ENCODE assay signal across 8 cellular contexts in genomic region chr19:3573162-3573857, GRCh38. TPM values are rescaled to one million over a fixed set of nuclear protein-coding genes. Genes with fewer than 3 reads are reported as not detected.
A peak's percentile ranks its signal among the peaks of the same experiment; 100 is the strongest.
DNase-seq lines count a peak whose midpoint lies in the region; ATAC-seq, FAIRE-seq and TF ChIP-seq lines count a peak whose summit lies in the region.

No MANE protein-coding gene starts in this region.

- peaks cover 9% of the 10 kb centered on the region for H3K36me3 Mint-ChIP-seq in activated T-cell treated with anti-CD3 and anti-CD28 coated beads, Interleukin-2, amount 50 U/mL, for 4 hours (ENCODE audit: insufficient read depth)

- TF ChIP-seq CTCF in IMR-90 (conservative IDR thresholded peaks at IDR 0.05; ENCODE audit: low read depth, low read length) = no peak
- no peak for TF ChIP-seq CTCF in GM12878 (IDR thresholded peaks at IDR 0.05 in 2 of 3, conservative IDR thresholded peaks at IDR 0.05 in 1 of 3; ENCODE audit: control insufficient read depth in 2 of 3, extremely low read depth in 1 of 3, insufficient read depth in 1 of 3, low read depth in 3 of 3, low read length in 3 of 3)
- TF ChIP-seq CTCF in liver (IDR thresholded peaks at IDR 0.05; ENCODE audit: low read depth, low read length, missing input control) = no peak
- no peak for TF ChIP-seq CTCF in thyroid gland (IDR thresholded peaks at IDR 0.05)

- peak overlapping the region; percentile 88 for H2AFZ ChIP-seq in IMR-90 (replicated peaks; ENCODE audit: low read length, poor library complexity)
- H2AFZ ChIP-seq in GM12878 (ENCODE audit: control insufficient read depth, low read depth, low read length) = peak overlapping the region; percentile 58

- H3K9me1 ChIP-seq in IMR-90 (ENCODE audit: insufficient read depth, low read length) = peaks cover 4% of the 10 kb centered on the region

- H3K56ac ChIP-seq in IMR-90 (ENCODE audit: extremely low read depth, insufficient read depth, low read length) = peak overlapping the region; percentile 6; the same call in 1 of the 2 replicates

- no peaks in the 10 kb centered on the region for H3K9me3 Mint-ChIP-seq in activated T-cell treated with anti-CD3 and anti-CD28 coated beads, Interleukin-2, amount 50 U/mL, for 4 hours

- RAD21 ChIA-PET in GM12878 (lab: Charles Lee; ENCODE audit: unreplicated experiment) = no interaction called here

- peak overlapping the region; percentile 96 for H2AK9ac ChIP-seq in IMR-90 (replicated peaks; ENCODE audit: low read depth, low read length, poor library complexity)

- CTCF ChIA-PET in IMR-90 (lab: Yijun Ruan, JAX) (interaction anchor here (0.6 kb wide), 1 partner anchor 691 kb away, joined by 6 read pairs; no protein-coding TSS in a partner anchor), GM12878 (lab: Yijun Ruan, JAX) (interaction anchor here (0.9 kb wide), 1 partner anchor 26 kb away, joined by 3 read pairs; no protein-coding TSS in a partner anchor)

- no peak for DNase-seq in activated T-cell treated with anti-CD3 and anti-CD28 coated beads, Interleukin-2, amount 50 U/mL, for 4 hours
- DNase-seq in activated T-cell treated with anti-CD3 and anti-CD28 coated beads, Interleukin-2, amount 50 U/mL, for 1 hour = no peak
- no peak for DNase-seq in IMR-90
- no peak for DNase-seq in GM12878 (ENCODE audit: low read depth, low spot score)
- DNase-seq in thyroid gland = peak in 1 of 2 donors; percentile 27
- DNase-seq in NCI-H2171 treated with DMSO at 0.1 percent for 48 hours (lab: John Stamatoyannopoulos, UW) = no peak
- DNase-seq in iPS-NIHi11 (ENCODE audit: low spot score) = no peak

- peak; percentile 6 to 7 for ATAC-seq in activated T-cell treated with anti-CD3 and anti-CD28 coated beads, Interleukin-2, amount 50 U/mL, for 4 hours
- ATAC-seq in IMR-90 (ENCODE audit: low read depth) = peak; percentile 21
- ATAC-seq in GM12878 = peak; percentile 49

- H4K5ac ChIP-seq in IMR-90 (ENCODE audit: low read depth, low read length) = no peak overlapping the region

- H3K27ac ChIP-seq in IMR-90 (ENCODE audit: insufficient read depth, low read length) (peak overlapping the region; percentile 24; the same call in 1 of the 2 replicates), GM12878 (ENCODE audit: control insufficient read depth, insufficient read depth) (peak overlapping the region; percentile 69), liver (ENCODE audit: low read depth in 1 of 2, low read length in 2 of 2) (peak overlapping the region; percentile 28 to 35), thyroid gland (peak overlapping the region in 2 of 3 donors; percentile 53 to 63)

- H3K4me3 ChIP-seq in IMR-90 (ENCODE audit: insufficient read depth, low read depth, low read length) (peak overlapping the region; percentile 87), GM12878 (peak overlapping the region; percentile 99), liver (ENCODE audit: low read depth in 1 of 3, low read length in 3 of 3) (peak overlapping the region; percentile 66 to 94 (median 80)), thyroid gland (replicated peaks in 1 of 3) (peak overlapping the region; percentile 83 to 95 (median 85))

- no peaks in the 10 kb centered on the region for H3K27me3 ChIP-seq in IMR-90 (ENCODE audit: control insufficient read depth, insufficient read depth, low read length)
- no peaks in the 10 kb centered on the region for H3K27me3 ChIP-seq in GM12878 (replicated peaks in 1 of 2; ENCODE audit: control insufficient read depth in 2 of 2, insufficient read depth in 2 of 2, low read length in 1 of 2)
- H3K27me3 ChIP-seq in liver (ENCODE audit: control insufficient read depth in 4 of 4, insufficient read depth in 4 of 4, low read length in 3 of 4) = no peaks in the 10 kb centered on the region
- H3K27me3 ChIP-seq in thyroid gland = no peaks in the 10 kb centered on the region

- TF ChIP-seq RAD21 in IMR-90 (IDR thresholded peaks at IDR 0.05; ENCODE audit: low read length) (no peak), GM12878 (IDR thresholded peaks at IDR 0.05; ENCODE audit: insufficient read depth, low read depth, low read length) (no peak), liver (IDR thresholded peaks at IDR 0.05) (no peak)

- no peaks in the 10 kb centered on the region for H3K27me3 Mint-ChIP-seq in activated T-cell treated with anti-CD3 and anti-CD28 coated beads, Interleukin-2, amount 50 U/mL, for 4 hours (ENCODE audit: low read depth)

- POLR2A ChIA-PET in IMR-90 (lab: Charles Lee; ENCODE audit: unreplicated experiment) (interaction anchor here (0.9 kb wide), 1 partner anchor 898 kb away, joined by 3 read pairs; no protein-coding TSS in a partner anchor), GM12878 (lab: Charles Lee) (interaction anchor here (0.6 to 1.5 kb wide), 3 partner anchors 16 to 20 kb away, joined by 3 to 6 read pairs (median 3); partner anchors contain the start of gene MFSD12)

- H3K4me1 ChIP-seq in IMR-90 (ENCODE audit: control insufficient read depth, insufficient read depth, low read length) = no peaks in the 10 kb centered on the region
- H3K4me1 ChIP-seq in GM12878 (ENCODE audit: control insufficient read depth, insufficient read depth, low read length) = peaks cover 3% of the 10 kb centered on the region
- H3K4me1 ChIP-seq in liver (ENCODE audit: control insufficient read depth in 4 of 4, insufficient read depth in 4 of 4, low read length in 3 of 4) = peaks cover 3 to 13% (median 9%) of the 10 kb centered on the region in 4 donors
- H3K4me1 ChIP-seq in thyroid gland = peaks cover 19 to 20% of the 10 kb centered on the region in 2 donors

- no TSS peak for BruUV-seq in IMR-90 (replicated peaks; lab: Mats Ljungman, UMichigan)
- BruUV-seq in GM12878 (replicated peaks; lab: Mats Ljungman, UMichigan) = TSS peak; percentile 69

- peak overlapping the region; percentile 64 for H3K9ac ChIP-seq in IMR-90 (ENCODE audit: low read depth, low read length)
- H3K9ac ChIP-seq in GM12878 (ENCODE audit: control insufficient read depth, insufficient read depth, low read length) = peak overlapping the region; percentile 80
- peak overlapping the region; percentile 2 to 71 for H3K9ac ChIP-seq in liver (ENCODE audit: low read depth in 1 of 2, low read length in 2 of 2)

- H3K36me3 ChIP-seq in IMR-90 (ENCODE audit: control insufficient read depth, insufficient read depth, low read length) = peaks cover 15% of the 10 kb centered on the region; the same call in 1 of the 2 replicates
- H3K36me3 ChIP-seq in GM12878 (ENCODE audit: control insufficient read depth in 2 of 2, insufficient read depth in 2 of 2, low read length in 1 of 2) = no peaks in the 10 kb centered on the region; a peak in 2 of 4 replicates
- H3K36me3 ChIP-seq in liver (ENCODE audit: control insufficient read depth in 4 of 4, insufficient read depth in 3 of 4, low read depth in 1 of 4, low read length in 3 of 4) = peaks cover 0 to 2% (median 0%) of the 10 kb centered on the region in 4 donors
- no peaks in the 10 kb centered on the region for H3K36me3 ChIP-seq in thyroid gland

- no peak for TF ChIP-seq EP300 in GM12878 (IDR thresholded peaks at IDR 0.05; ENCODE audit: borderline replicate concordance in 1 of 2, control insufficient read depth in 1 of 2, low read depth in 2 of 2, low read length in 2 of 2)

- H3K9me3 ChIP-seq in IMR-90 (ENCODE audit: control insufficient read depth, insufficient read depth, low read length) (no peaks in the 10 kb centered on the region), GM12878 (replicated peaks; ENCODE audit: control insufficient read depth, insufficient read depth, low read length) (no peaks in the 10 kb centered on the region), liver (ENCODE audit: control insufficient read depth in 4 of 4, low read length in 3 of 4) (no peaks in the 10 kb centered on the region), thyroid gland (no peaks in the 10 kb centered on the region)

- dilution Hi-C loops in IMR-90 (cut with HindIII; ENCODE audit: low sequenced_read_pairs, unreplicated experiment) = no loop called here

- H3K79me2 ChIP-seq in GM12878 (ENCODE audit: control insufficient read depth, insufficient read depth, low read length) = peaks cover 3% of the 10 kb centered on the region

- H2BK20ac ChIP-seq in IMR-90 (ENCODE audit: low read depth, low read length) = no peak overlapping the region

- no peak overlapping the region for H4K91ac ChIP-seq in IMR-90 (ENCODE audit: insufficient read depth, low read depth, low read length)

- in situ Hi-C loops in IMR-90 (cut with MboI; ENCODE audit: low sequenced_read_pairs) = no loop called here
- in situ Hi-C loops in GM12878 (cut with MboI) = no loop called here

- H4K8ac ChIP-seq in IMR-90 (ENCODE audit: low read depth in 2 of 2, low read length in 2 of 2) = no peak overlapping the region

- no peak overlapping the region for H3K18ac ChIP-seq in IMR-90 (ENCODE audit: low read depth, low read length)

- no peak overlapping the region for H2AK5ac ChIP-seq in IMR-90 (ENCODE audit: low read depth, low read length)

- H3K4me2 ChIP-seq in IMR-90 (ENCODE audit: low read depth, low read length) (peak overlapping the region; percentile 87), GM12878 (ENCODE audit: control insufficient read depth, insufficient read depth) (peak overlapping the region; percentile 82)

- 4% methylated on average over 28 of the region's 60 CpGs; no CpG with 5 or more reads in 1 of the 2 experiments for WGBS in IMR-90 (ENCODE audit: extremely low coverage in 2 of 2, insufficient read length in 1 of 2), 2 experiments
- 2% methylated on average over 60 of the region's 60 CpGs for WGBS in GM12878 (ENCODE audit: insufficient coverage, insufficient replicate concordance, low lambda C conversion rate, missing lambda C conversion rate)
- 3% methylated on average over 60 of the region's 60 CpGs for WGBS in liver
- WGBS in thyroid gland, 2 donors = 0% methylated on average over 18 to 25 of the region's 60 CpGs

- H3K23ac ChIP-seq in IMR-90 (ENCODE audit: low read depth, low read length) = peak overlapping the region; percentile 38; the same call in 1 of the 2 replicates

- H2BK15ac ChIP-seq in IMR-90 (ENCODE audit: low read depth, low read length) = no peak overlapping the region

- H3K4ac ChIP-seq in IMR-90 (ENCODE audit: low read depth, low read length) = peak overlapping the region; percentile 50

- intact Hi-C loops in IMR-90 (cut with micrococcal nuclease) (no loop called here), GM12878 (cut with micrococcal nuclease; ENCODE audit: unreplicated experiment) (loop anchor here (5.0 kb wide), 1 partner anchor 34 kb away; the partner anchor contains the start of gene TBXA2R), thyroid gland (cut with DNase I) (loop anchor here (2.0 to 5.0 kb wide), 2 partner anchors 17 to 54 kb away; partner anchors contain the start of genes CACTIN and MFSD12)

- H3K14ac ChIP-seq in IMR-90 (replicated peaks; ENCODE audit: low read depth, low read length) = 0 out of 2 replicates have a peak overlapping the region, but pooled peaks have one; percentile 41

- peaks cover 7 to 22% of the 10 kb centered on the region in 2 experiments; a peak in 3 of 4 replicates for H3K79me1 ChIP-seq in IMR-90 (ENCODE audit: low read depth in 1 of 2, low read length in 2 of 2)

- TF ChIP-seq POLR2A in IMR-90 (IDR thresholded peaks at IDR 0.05; ENCODE audit: low read depth, low read length) = no peak
- TF ChIP-seq POLR2A in GM12878 (IDR thresholded peaks at IDR 0.05; ENCODE audit: low read depth, low read length) = peak; percentile 46
- TF ChIP-seq POLR2A in thyroid gland (IDR thresholded peaks at IDR 0.05) = no peak

- peak overlapping the region; percentile 74 for H3K4me3 Mint-ChIP-seq in activated T-cell treated with anti-CD3 and anti-CD28 coated beads, Interleukin-2, amount 50 U/mL, for 4 hours

- peaks cover 12% of the 10 kb centered on the region for H3K4me1 Mint-ChIP-seq in activated T-cell treated with anti-CD3 and anti-CD28 coated beads, Interleukin-2, amount 50 U/mL, for 4 hours (ENCODE audit: low read depth)

- H4K20me1 ChIP-seq in IMR-90 (ENCODE audit: insufficient read depth, low read length) (peaks cover 10% of the 10 kb centered on the region; the same call in 1 of the 2 replicates), GM12878 (ENCODE audit: control insufficient read depth, insufficient read depth) (no peaks in the 10 kb centered on the region)

- H2BK120ac ChIP-seq in IMR-90 (ENCODE audit: low read depth, low read length) = no peak overlapping the region

- H2BK5ac ChIP-seq in IMR-90 (ENCODE audit: low read depth, low read length, poor library complexity, severe bottlenecking) = peak overlapping the region; percentile 21

- SMC1A ChIA-PET in GM12878 (lab: Charles Lee; ENCODE audit: uncharacterized antibody, unreplicated experiment) = no interaction called here

- FAIRE-seq in GM12878 (lab: Jason Lieb, UNC) = no peak

RNA-seq across cellular contexts. Expression of gene HMG20B, which starts 0.6 kb away (rescaled TPM):
- total RNA-seq in activated T-cell treated with anti-CD3 and anti-CD28 coated beads, Interleukin-2, amount 50 U/mL, for 4 hours = 10 to 100 TPM; 56.3 to 60.9 (median 59.3) TPM
- total RNA-seq in IMR-90 (2012; rRNA removed) = 57.5 and 59.4 TPM in 2 replicates
- polyA plus RNA-seq in IMR-90 (2012; rRNA removed) = 63.8 and 76.9 TPM in 2 replicates
- 51.1 and 68.0 TPM in 2 replicates for polyA plus RNA-seq in IMR-90 (2012; cell fraction: cytosol; rRNA removed)
- polyA plus RNA-seq in IMR-90 (2012; cell fraction: nucleus; rRNA removed; ENCODE audit: low replicate concordance) = 196 and 342 TPM in 2 replicates
- 16.4 and 20.5 TPM in 2 replicates for total RNA-seq in GM12878 (2013; cell fraction: nucleolus; rRNA removed)
- total RNA-seq in GM12878 (2014; rRNA removed) = 62.9 and 68.5 TPM in 2 replicates
- total RNA-seq in GM12878 (2014; rRNA removed; fragmentation: Illumina TruSeq; extraction: Trizol) = 21.8 and 22.5 TPM in 2 replicates
- total RNA-seq in GM12878 (2021) = 80.9 and 86.4 TPM in 2 replicates
- polyA plus RNA-seq in GM12878 (2011; ENCODE audit: low read depth) = 20.6 TPM
- polyA plus RNA-seq in GM12878 (2011; rRNA removed) = 22.7 and 30.4 TPM in 2 replicates
- 33.5 and 57.7 TPM in 2 replicates for polyA plus RNA-seq in GM12878 (2011; cell fraction: cytosol; rRNA removed)
- 106 and 137 TPM in 2 replicates for polyA plus RNA-seq in GM12878 (2011; cell fraction: nucleus; rRNA removed)
- 52.1 and 53.5 TPM in 2 replicates for polyA plus RNA-seq in GM12878 (2012)
- 7.8 and 12.9 TPM in 2 replicates for polyA plus RNA-seq in GM12878 (2014; fragmentation: Illumina TruSeq; extraction: Trizol)
- polyA plus RNA-seq in GM12878 (2014; fragmentation: Nextera tagmentation; extraction: Ambion mirVana) = 1 to 10 TPM in 1 of 2 experiments, under 1 TPM in 1; 0.37 to 1.8 TPM
- 92.7 and 104 TPM in 2 replicates for polyA plus RNA-seq in GM12878 (2014; rRNA removed)
- polyA plus RNA-seq in GM12878 (2016; fragmentation: Nextera tagmentation; extraction: Ambion mirVana) = 10 to 100 TPM; 63.6 to 69.1 TPM
- polyA minus RNA-seq in GM12878 (2011; rRNA and poly(A)+ RNA removed) = 4.9 and 10.6 TPM in 2 replicates
- polyA minus RNA-seq in GM12878 (2011; cell fraction: cytosol; rRNA and poly(A)+ RNA removed) = 21.8 and 28.1 TPM in 2 replicates
- 8.1 and 14.1 TPM in 2 replicates for polyA minus RNA-seq in GM12878 (2011; cell fraction: nucleus; rRNA and poly(A)+ RNA removed)
- 10 to 100 TPM; 28.6 to 35.1 TPM for total RNA-seq in liver
- polyA plus RNA-seq in liver = 10 to 100 TPM; 29.3 to 31.7 TPM
- total RNA-seq in thyroid gland = 100 to 1,000 TPM in 2 of 4 donors, 10 to 100 TPM in 2; 93.3 to 160 (median 105) TPM

RNA-seq across cellular contexts. Expression of gene GIPC3, which starts 12.0 kb away (rescaled TPM):
- total RNA-seq in activated T-cell treated with anti-CD3 and anti-CD28 coated beads, Interleukin-2, amount 50 U/mL, for 4 hours = under 1 TPM; 0.23 to 0.40 (median 0.27) TPM
- total RNA-seq in IMR-90 (2012; rRNA removed) (under 0.01 TPM in 2 replicates), GM12878 (2014; rRNA removed) (not detected in 2 replicates), GM12878 (2014; rRNA removed; fragmentation: Illumina TruSeq; extraction: Trizol) (not detected in 2 replicates), GM12878 (2021) (not detected in 2 replicates), liver (under 1 TPM; 0.23 to 0.25 TPM), thyroid gland (1 to 10 TPM in 2 of 4 donors, under 1 TPM in 2; 0.78 to 2.2 (median 0.97) TPM)
- polyA plus RNA-seq in IMR-90 (2012; rRNA removed) (0.36 and 0.42 TPM in 2 replicates), GM12878 (2011; rRNA removed) (not detected in 2 replicates), GM12878 (2014; fragmentation: Illumina TruSeq; extraction: Trizol) (not detected in 2 replicates), GM12878 (2014; fragmentation: Nextera tagmentation; extraction: Ambion mirVana) (not detected), GM12878 (2014; rRNA removed) (not detected in 2 replicates), GM12878 (2016; fragmentation: Nextera tagmentation; extraction: Ambion mirVana) (not detected), liver (under 1 TPM; 0.25 to 0.95 TPM)
- polyA plus RNA-seq in IMR-90 (2012; cell fraction: cytosol; rRNA removed) = 0.15 and 0.29 TPM in 2 replicates
- 2.3 and 2.5 TPM in 2 replicates for polyA plus RNA-seq in IMR-90 (2012; cell fraction: nucleus; rRNA removed; ENCODE audit: low replicate concordance)
- not detected in 2 replicates for total RNA-seq in GM12878 (2013; cell fraction: nucleolus; rRNA removed)
- polyA plus RNA-seq in GM12878 (2011; ENCODE audit: low read depth) = 0.07 TPM
- not detected in 2 replicates for polyA plus RNA-seq in GM12878 (2011; cell fraction: cytosol; rRNA removed)
- polyA plus RNA-seq in GM12878 (2011; cell fraction: nucleus; rRNA removed) = not detected in 2 replicates
- 0.08 and 0.13 TPM in 2 replicates for polyA plus RNA-seq in GM12878 (2012)
- not detected in 2 replicates for polyA minus RNA-seq in GM12878 (2011; rRNA and poly(A)+ RNA removed)
- not detected in 2 replicates for polyA minus RNA-seq in GM12878 (2011; cell fraction: cytosol; rRNA and poly(A)+ RNA removed)
- polyA minus RNA-seq in GM12878 (2011; cell fraction: nucleus; rRNA and poly(A)+ RNA removed) = not detected in 2 replicates

RNA-seq across cellular contexts. Expression of gene MFSD12, which starts 15.9 kb away (rescaled TPM):
- total RNA-seq in activated T-cell treated with anti-CD3 and anti-CD28 coated beads, Interleukin-2, amount 50 U/mL, for 4 hours = 100 to 1,000 TPM in 2 of 3 donors, 10 to 100 TPM in 1; 94.6 to 148 (median 128) TPM
- total RNA-seq in IMR-90 (2012; rRNA removed) = 20.4 and 25.0 TPM in 2 replicates
- polyA plus RNA-seq in IMR-90 (2012; rRNA removed) = 77.2 and 85.1 TPM in 2 replicates
- polyA plus RNA-seq in IMR-90 (2012; cell fraction: cytosol; rRNA removed) = 78.7 and 92.2 TPM in 2 replicates
- polyA plus RNA-seq in IMR-90 (2012; cell fraction: nucleus; rRNA removed; ENCODE audit: low replicate concordance) = 159 and 406 TPM in 2 replicates
- total RNA-seq in GM12878 (2013; cell fraction: nucleolus; rRNA removed) = 108 and 117 TPM in 2 replicates
- 49.1 and 50.5 TPM in 2 replicates for total RNA-seq in GM12878 (2014; rRNA removed)
- total RNA-seq in GM12878 (2014; rRNA removed; fragmentation: Illumina TruSeq; extraction: Trizol) = 14.2 and 15.3 TPM in 2 replicates
- total RNA-seq in GM12878 (2021) = 56.3 and 65.9 TPM in 2 replicates
- 6.7 TPM for polyA plus RNA-seq in GM12878 (2011; ENCODE audit: low read depth)
- polyA plus RNA-seq in GM12878 (2011; rRNA removed) = 8.4 and 18.2 TPM in 2 replicates
- polyA plus RNA-seq in GM12878 (2011; cell fraction: cytosol; rRNA removed) = 24.8 and 37.2 TPM in 2 replicates
- polyA plus RNA-seq in GM12878 (2011; cell fraction: nucleus; rRNA removed) = 98.5 and 132 TPM in 2 replicates
- 28.8 and 29.4 TPM in 2 replicates for polyA plus RNA-seq in GM12878 (2012)
- polyA plus RNA-seq in GM12878 (2014; fragmentation: Illumina TruSeq; extraction: Trizol) = 6.6 and 13.8 TPM in 2 replicates
- 1 to 10 TPM in 1 of 2 experiments, under 1 TPM in 1; 0.58 to 1.9 TPM for polyA plus RNA-seq in GM12878 (2014; fragmentation: Nextera tagmentation; extraction: Ambion mirVana)
- polyA plus RNA-seq in GM12878 (2014; rRNA removed) = 53.8 and 71.4 TPM in 2 replicates
- 10 to 100 TPM in 1 of 2 experiments, 1 to 10 TPM in 1; 7.3 to 25.0 TPM for polyA plus RNA-seq in GM12878 (2016; fragmentation: Nextera tagmentation; extraction: Ambion mirVana)
- 15.9 and 23.6 TPM in 2 replicates for polyA minus RNA-seq in GM12878 (2011; rRNA and poly(A)+ RNA removed)
- 25.9 and 34.3 TPM in 2 replicates for polyA minus RNA-seq in GM12878 (2011; cell fraction: cytosol; rRNA and poly(A)+ RNA removed)
- 17.0 and 35.6 TPM in 2 replicates for polyA minus RNA-seq in GM12878 (2011; cell fraction: nucleus; rRNA and poly(A)+ RNA removed)
- 10 to 100 TPM; 21.7 to 43.6 TPM for total RNA-seq in liver
- polyA plus RNA-seq in liver = 10 to 100 TPM in 1 of 2 donors, 1 to 10 TPM in 1; 9.4 to 27.5 TPM
- total RNA-seq in thyroid gland = 10 to 100 TPM; 36.4 to 90.9 (median 66.7) TPM

RNA-seq across cellular contexts. Expression of gene TBXA2R, which starts 33.4 kb away (rescaled TPM):
- under 1 TPM; 0.49 to 0.76 (median 0.66) TPM for total RNA-seq in activated T-cell treated with anti-CD3 and anti-CD28 coated beads, Interleukin-2, amount 50 U/mL, for 4 hours
- total RNA-seq in IMR-90 (2012; rRNA removed) (0.28 and 0.36 TPM in 2 replicates), GM12878 (2014; rRNA removed) (not detected in 2 replicates), GM12878 (2014; rRNA removed; fragmentation: Illumina TruSeq; extraction: Trizol) (not detected in 2 replicates), GM12878 (2021) (not detected in 2 replicates), liver (1 to 10 TPM; 1.7 to 6.0 TPM), thyroid gland (1 to 10 TPM in 3 of 4 donors, under 1 TPM in 1; 0.40 to 2.1 (median 1.3) TPM)
- polyA plus RNA-seq in IMR-90 (2012; rRNA removed) (2.3 and 3.6 TPM in 2 replicates), GM12878 (2011; rRNA removed) (0.03 TPM in 1 of 2 replicates, not detected in the other), GM12878 (2014; fragmentation: Illumina TruSeq; extraction: Trizol) (0.03 TPM in 1 of 2 replicates, not detected in the other), GM12878 (2014; fragmentation: Nextera tagmentation; extraction: Ambion mirVana) (not detected), GM12878 (2014; rRNA removed) (0.10 TPM in 1 of 2 replicates, not detected in the other), GM12878 (2016; fragmentation: Nextera tagmentation; extraction: Ambion mirVana) (not detected), liver (1 to 10 TPM; 5.0 to 5.9 TPM)
- 2.4 and 4.4 TPM in 2 replicates for polyA plus RNA-seq in IMR-90 (2012; cell fraction: cytosol; rRNA removed)
- polyA plus RNA-seq in IMR-90 (2012; cell fraction: nucleus; rRNA removed; ENCODE audit: low replicate concordance) = 1.2 and 4.5 TPM in 2 replicates
- total RNA-seq in GM12878 (2013; cell fraction: nucleolus; rRNA removed) = 0.34 and 1.2 TPM in 2 replicates
- polyA plus RNA-seq in GM12878 (2011; ENCODE audit: low read depth) = not detected
- 0.05 and 0.06 TPM in 2 replicates for polyA plus RNA-seq in GM12878 (2011; cell fraction: cytosol; rRNA removed)
- polyA plus RNA-seq in GM12878 (2011; cell fraction: nucleus; rRNA removed) = 0.12 and 0.13 TPM in 2 replicates
- polyA plus RNA-seq in GM12878 (2012) = 0.10 and 0.14 TPM in 2 replicates
- not detected in 2 replicates for polyA minus RNA-seq in GM12878 (2011; rRNA and poly(A)+ RNA removed)
- not detected in 2 replicates for polyA minus RNA-seq in GM12878 (2011; cell fraction: cytosol; rRNA and poly(A)+ RNA removed)
- not detected in 2 replicates for polyA minus RNA-seq in GM12878 (2011; cell fraction: nucleus; rRNA and poly(A)+ RNA removed)

RNA-seq across cellular contexts. Expression of gene TEKTIP1, which starts 34.3 kb away (rescaled TPM):
- 1 to 10 TPM in 2 of 3 donors, not detected in 1; 1.0 to 1.1 TPM for total RNA-seq in activated T-cell treated with anti-CD3 and anti-CD28 coated beads, Interleukin-2, amount 50 U/mL, for 4 hours
- total RNA-seq in IMR-90 (2012; rRNA removed) = not detected in 2 replicates
- polyA plus RNA-seq in IMR-90 (2012; rRNA removed) = not detected in 2 replicates
- polyA plus RNA-seq in IMR-90 (2012; cell fraction: cytosol; rRNA removed) = not detected in 2 replicates
- polyA plus RNA-seq in IMR-90 (2012; cell fraction: nucleus; rRNA removed; ENCODE audit: low replicate concordance) = 0.36 and 0.60 TPM in 2 replicates
- total RNA-seq in GM12878 (2013; cell fraction: nucleolus; rRNA removed) = not detected in 2 replicates
- total RNA-seq in GM12878 (2014; rRNA removed) = not detected in 2 replicates
- total RNA-seq in GM12878 (2014; rRNA removed; fragmentation: Illumina TruSeq; extraction: Trizol) = not detected in 2 replicates
- 1.7 and 2.6 TPM in 2 replicates for total RNA-seq in GM12878 (2021)
- polyA plus RNA-seq in GM12878 (2011; ENCODE audit: low read depth) = not detected
- 0.18 TPM in 1 of 2 replicates, not detected in the other for polyA plus RNA-seq in GM12878 (2011; rRNA removed)
- 0.10 and 0.25 TPM in 2 replicates for polyA plus RNA-seq in GM12878 (2011; cell fraction: cytosol; rRNA removed)
- 5.2 and 5.7 TPM in 2 replicates for polyA plus RNA-seq in GM12878 (2011; cell fraction: nucleus; rRNA removed)
- 0.62 and 1.1 TPM in 2 replicates for polyA plus RNA-seq in GM12878 (2012)
- not detected in 2 replicates for polyA plus RNA-seq in GM12878 (2014; fragmentation: Illumina TruSeq; extraction: Trizol)
- not detected for polyA plus RNA-seq in GM12878 (2014; fragmentation: Nextera tagmentation; extraction: Ambion mirVana)
- 0.69 and 1.1 TPM in 2 replicates for polyA plus RNA-seq in GM12878 (2014; rRNA removed)
- polyA plus RNA-seq in GM12878 (2016; fragmentation: Nextera tagmentation; extraction: Ambion mirVana) = under 1 TPM; 0.45 to 0.60 TPM
- polyA minus RNA-seq in GM12878 (2011; rRNA and poly(A)+ RNA removed) = not detected in 2 replicates
- not detected in 2 replicates for polyA minus RNA-seq in GM12878 (2011; cell fraction: cytosol; rRNA and poly(A)+ RNA removed)
- polyA minus RNA-seq in GM12878 (2011; cell fraction: nucleus; rRNA and poly(A)+ RNA removed) = 0.77 TPM in 1 of 2 replicates, not detected in the other
- under 1 TPM in 1 of 2 donors, not detected in 1; 0.17 TPM for total RNA-seq in liver
- polyA plus RNA-seq in liver = not detected
- 1 to 10 TPM in 3 of 4 donors, not detected in 1; 1.2 to 3.3 (median 1.9) TPM for total RNA-seq in thyroid gland
